1 cellular context compared by ENCODE assay signal in genomic region chr2:182456784-182457183, GRCh38.
TF ChIP-seq lines count a peak whose summit lies in the region.

No MANE protein-coding gene starts in this region.

TF ChIP-seq in SK-N-SH treated with all-trans-retinoic acid at 6 μM for 48 hours, 23 proteins besides CTCF, POLR2A, EP300 and RAD21 (continued from another document):
- TF ChIP-seq TSHZ2 (CRISPR knock-in tag; IDR thresholded peaks at IDR 0.05) = no peak
- no peak for TF ChIP-seq CSRNP3 (CRISPR knock-in tag; IDR thresholded peaks at IDR 0.05)
- no peak for TF ChIP-seq ZNF8 (CRISPR knock-in tag; IDR thresholded peaks at IDR 0.05)
- TF ChIP-seq ZFP30 (CRISPR knock-in tag; IDR thresholded peaks at IDR 0.05) = no peak
- TF ChIP-seq SNAI2 (CRISPR knock-in tag; IDR thresholded peaks at IDR 0.05) = no peak
- TF ChIP-seq CSDC2 (CRISPR knock-in tag; IDR thresholded peaks at IDR 0.05) = no peak
- no peak for TF ChIP-seq ZNF70 (CRISPR knock-in tag; IDR thresholded peaks at IDR 0.05)
- TF ChIP-seq CREB5 (CRISPR knock-in tag; IDR thresholded peaks at IDR 0.05; ENCODE audit: low read depth) = no peak
- no peak for TF ChIP-seq ARNTL (CRISPR knock-in tag; IDR thresholded peaks at IDR 0.05; ENCODE audit: borderline replicate concordance, low read depth)
- TF ChIP-seq RARB (CRISPR knock-in tag; IDR thresholded peaks at IDR 0.05) = no peak
TF ChIP-seq in SK-N-SH treated with all-trans-retinoic acid at 6 μM for 48 hours: peak in this region for 0.
